Comparison of ENCODE assay signal across 24 cellular contexts in the genomic region with DNA sequence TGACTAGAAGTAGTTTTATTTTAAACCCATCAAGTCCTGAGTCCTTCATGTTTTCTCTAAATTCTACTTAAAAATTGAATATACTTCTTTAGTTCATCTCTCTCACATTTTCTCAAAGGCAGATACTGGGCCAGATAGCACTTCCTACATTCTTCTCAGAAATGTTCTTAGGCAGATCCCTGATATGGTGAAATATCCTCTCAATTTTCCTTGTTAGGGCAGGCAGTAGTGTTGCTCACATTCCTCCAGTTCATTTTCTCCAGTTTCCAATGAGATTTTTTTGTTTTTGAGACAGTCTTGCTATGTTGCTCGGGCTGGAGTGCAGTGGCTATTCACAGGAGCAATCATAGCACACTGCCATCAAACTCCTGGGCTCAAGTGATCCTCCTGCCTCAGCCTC.
"Had no signal": no experiment of that assay in that cellular context is flagged by ENCODE, and none has a peak within 500 bp of the region (broad histone marks: within the 10 kb centered on the region; RNA-seq: fewer than 3 reads in every experiment).

No MANE protein-coding gene starts in this region.

- H3K27me3 ChIP-seq: esophagus muscularis mucosa, right lobe of liver, uterus had no signal

- H3K4me1 ChIP-seq: uterus had no signal

- H3K36me3 ChIP-seq: esophagus muscularis mucosa, right lobe of liver, uterus had no signal

- H3K4me3 ChIP-seq: esophagus muscularis mucosa, right lobe of liver, uterus had no signal

- ATAC-seq: activated naive CD8-positive, alpha-beta T cell treated with anti-CD3 and anti-CD28 coated beads, Interleukin-2, amount 50 U/mL, for 24 hours; activated T-cell treated with anti-CD3 and anti-CD28 coated beads, Interleukin-2, amount 50 U/mL, for 4 hours; activated T-helper 17 cell treated with anti-CD3 and anti-CD28 coated beads, Interleukin-2, amount 50 U/mL, for 72 hours; naive thymus-derived CD4-positive, alpha-beta T cell; right lobe of liver; stimulated activated memory B cell treated with anti-CD40 and anti-IgM and Interleukin-4, amounts not matched to agents 10 μg/mL and 1 μg/mL and 100 μg/mL, for 72 hours; stimulated activated naive CD8-positive, alpha-beta T cell treated with anti-CD3 and anti-CD28 coated beads, Interleukin-15, amount 100 ng/mL, for 72 hours; T-helper 17 cell; WTC11 had no signal

- H3K9me3 ChIP-seq: esophagus muscularis mucosa, right lobe of liver, uterus had no signal

- DNase-seq: activated CD4-positive, alpha-beta memory T cell treated with anti-CD3 and anti-CD28 coated beads, Interleukin-2, amount 10 ng/mL, durations not matched to agents 7 days and 5 days; activated CD4-positive, alpha-beta T cell treated with anti-CD3 and anti-CD28 coated beads for 1 hour; activated CD4-positive, alpha-beta T cell treated with anti-CD3 and anti-CD28 coated beads, Interleukin-2, amount 10 ng/mL, durations not matched to agents 7 days and 5 days; activated naive CD8-positive, alpha-beta T cell treated with anti-CD3 and anti-CD28 coated beads, Interleukin-2, amount 50 U/mL, for 24 hours; activated T-cell treated with anti-CD3 and anti-CD28 coated beads, Interleukin-2, amount 50 U/mL, for 4 hours; anterior cingulate cortex; dermis blood vessel endothelial cell; effector CD4-positive, alpha-beta T cell; head of caudate nucleus; hypothalamus; immature natural killer cell; naive thymus-derived CD4-positive, alpha-beta T cell; right lobe of liver; small intestine; stimulated activated CD4-positive, alpha-beta T cell treated with anti-CD3 and anti-CD28 coated beads, Interleukin-4, amount 100 ng/mL, for 4 hours; stimulated activated CD8-positive, alpha-beta memory T cell treated with anti-CD3 and anti-CD28 coated beads, Interleukin-4, amount 100 ng/mL, for 48 hours; stimulated activated naive CD8-positive, alpha-beta T cell treated with anti-CD3 and anti-CD28 coated beads, Interleukin-15, amount 100 ng/mL, for 72 hours; substantia nigra; T-helper 17 cell; uterus had no signal
